26 cellular contexts compared by ENCODE assay signal in the genomic region with DNA sequence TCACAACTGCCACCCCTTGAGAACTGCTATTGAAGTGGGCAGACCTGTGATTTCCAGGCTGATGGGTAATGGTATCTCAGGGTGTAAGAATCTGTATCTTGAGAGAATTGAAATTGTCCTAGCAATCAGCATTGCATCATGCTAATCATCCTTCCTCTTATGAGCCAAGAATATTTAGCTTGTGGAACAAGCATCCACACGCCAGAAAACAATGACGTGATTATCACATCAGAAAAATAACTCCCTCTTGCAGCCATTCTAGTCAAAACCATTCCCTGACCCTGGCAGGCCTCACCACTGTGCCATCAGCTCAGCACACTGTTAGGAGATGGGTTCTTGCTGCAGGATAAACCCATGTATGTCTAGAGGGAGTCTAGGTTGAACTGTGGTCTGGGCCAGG. TPM values are rescaled to one million over a fixed set of nuclear protein-coding genes. Genes with fewer than 3 reads are reported as not detected.
A peak's percentile ranks its signal among the peaks of the same experiment; 100 is the strongest.
DNase-seq lines count a peak whose midpoint lies in the region; ATAC-seq and TF ChIP-seq lines count a peak whose summit lies in the region.
"Had no signal": no experiment of that assay in that cellular context is flagged by ENCODE, and none has a peak within 500 bp of the region (broad histone marks: within the 10 kb centered on the region; RNA-seq: fewer than 3 reads in every experiment).

No MANE protein-coding gene starts in this region.

- intact Hi-C loops in Right ventricle myocardium inferior (cut with DNase I): no loop called here

- no peaks in the 10 kb centered on the region for H3K4me1 Mint-ChIP-seq in CD8-positive, alpha-beta memory T cell
- H3K4me1 Mint-ChIP-seq: CD4-positive, CD25-positive, alpha-beta regulatory T cell had no signal

- no peaks in the 10 kb centered on the region for H3K9me3 Mint-ChIP-seq in activated naive CD4-positive, alpha-beta T cell treated with anti-CD3 and anti-CD28 coated beads, Interleukin-2, amount 50 U/mL, for 72 hours
- no peaks in the 10 kb centered on the region for H3K9me3 Mint-ChIP-seq in CD8-positive, alpha-beta memory T cell
- H3K9me3 Mint-ChIP-seq: CD4-positive, CD25-positive, alpha-beta regulatory T cell had no signal

- no peaks in the 10 kb centered on the region for H3K79me2 ChIP-seq in OCI-LY3 (ENCODE audit: low read length)

- no peak overlapping the region for H3K4me3 Mint-ChIP-seq in CD8-positive, alpha-beta memory T cell
- H3K4me3 Mint-ChIP-seq: CD4-positive, CD25-positive, alpha-beta regulatory T cell had no signal

- H3K4me2 ChIP-seq in OCI-LY3 (ENCODE audit: low read length): no peak overlapping the region
- H3K4me2 ChIP-seq: A549 had no signal

- no peak overlapping the region for H3K9ac ChIP-seq in OCI-LY3 (ENCODE audit: low read length)

- peak overlapping the region; percentile 16; the same call in 1 of the 2 replicates for H2AFZ ChIP-seq in OCI-LY3 (ENCODE audit: low read depth, low read length)

- H3K27ac ChIP-seq in right atrium auricular region: no peak overlapping the region
- H3K27ac ChIP-seq in OCI-LY3 (ENCODE audit: low read length): peak overlapping the region; percentile 96
- peak overlapping the region; percentile 32 for H3K27ac ChIP-seq in epithelial cell of prostate
- no peak overlapping the region for H3K27ac ChIP-seq in CD8-positive, alpha-beta memory T cell (ENCODE audit: low read depth, low read length)
- H3K27ac ChIP-seq: SK-N-MC had no signal

- H3K36me3 ChIP-seq in right atrium auricular region: no peaks in the 10 kb centered on the region
- H3K36me3 ChIP-seq in OCI-LY3 (replicated peaks; ENCODE audit: low read depth, low read length): no peaks in the 10 kb centered on the region
- no peaks in the 10 kb centered on the region for H3K36me3 ChIP-seq in CD8-positive, alpha-beta memory T cell (ENCODE audit: insufficient read depth, low read length)
- H3K36me3 ChIP-seq: BE2C had no signal

- no peaks in the 10 kb centered on the region for H3K36me3 Mint-ChIP-seq in activated naive CD4-positive, alpha-beta T cell treated with anti-CD3 and anti-CD28 coated beads, Interleukin-2, amount 50 U/mL, for 72 hours
- H3K36me3 Mint-ChIP-seq in CD8-positive, alpha-beta memory T cell: peaks cover 0 to 9% (median 0%) of the 10 kb centered on the region in 3 donors

- DNase-seq in Right ventricle myocardium inferior (ENCODE audit: missing footprints): peak; percentile 26
- DNase-seq in right atrium auricular region (ENCODE audit: low spot score): no peak
- DNase-seq in epithelial cell of prostate (ENCODE audit: low read depth, low spot score): no peak
- no peak for DNase-seq in activated naive CD4-positive, alpha-beta T cell treated with anti-CD3 and anti-CD28 coated beads, Interleukin-2, amount 50 U/mL, for 72 hours (ENCODE audit: low spot score in 2 of 2)
- no peak for DNase-seq in DMS53 treated with DMSO at 0.1 percent for 48 hours (lab: John Stamatoyannopoulos, UW; ENCODE audit: unreplicated experiment)
- DNase-seq in CD8-positive, alpha-beta memory T cell: no peak
- DNase-seq: BE2C; Caco-2; CD4-positive, CD25-positive, alpha-beta regulatory T cell; DMS 273 treated with DMSO at 0.1 percent for 48 hours; DND-41; H7; Karpas-422; NCI-H1092 treated with DMSO at 0.1 percent for 48 hours; NCI-H146; NCI-H2029; NCI-H226; NCI-H510A treated with DMSO at 0.1 percent for 48 hours; NCI-H748 treated with DMSO at 0.1 percent for 48 hours; OCI-M1; SHP77 had no signal

- H3K9me3 ChIP-seq in right atrium auricular region: no peaks in the 10 kb centered on the region
- no peaks in the 10 kb centered on the region for H3K9me3 ChIP-seq in OCI-LY3 (ENCODE audit: insufficient read depth, low read length)
- no peaks in the 10 kb centered on the region for H3K9me3 ChIP-seq in CD8-positive, alpha-beta memory T cell (ENCODE audit: low read length)
- H3K9me3 ChIP-seq: A549, BE2C, Caco-2 had no signal

- no peaks in the 10 kb centered on the region for H4K20me1 ChIP-seq in OCI-LY3 (ENCODE audit: insufficient read depth, low read length)

- H3K27me3 Mint-ChIP-seq in CD8-positive, alpha-beta memory T cell: peaks cover 13 to 44% of the 10 kb centered on the region in 2 donors

- no peaks in the 10 kb centered on the region for H3K27me3 ChIP-seq in right atrium auricular region
- no peaks in the 10 kb centered on the region for H3K27me3 ChIP-seq in OCI-LY3 (ENCODE audit: low read depth, low read length)
- peaks cover 15% of the 10 kb centered on the region for H3K27me3 ChIP-seq in CD8-positive, alpha-beta memory T cell (ENCODE audit: insufficient read depth, low read length, poor library complexity, severe bottlenecking)
- H3K27me3 ChIP-seq: BE2C had no signal

- no peak for ATAC-seq in Right ventricle myocardium inferior
- no peak for ATAC-seq in activated naive CD4-positive, alpha-beta T cell treated with anti-CD3 and anti-CD28 coated beads, Interleukin-2, amount 50 U/mL, for 72 hours
- ATAC-seq: A549, GM12878 had no signal

- H3K4me1 ChIP-seq in right atrium auricular region (peaks cover 0 to 7% of the 10 kb centered on the region in 2 donors), OCI-LY3 (ENCODE audit: low read length) (peaks cover 12% of the 10 kb centered on the region)
- no peaks in the 10 kb centered on the region for H3K4me1 ChIP-seq in CD8-positive, alpha-beta memory T cell (ENCODE audit: insufficient read depth, low read length)
- H3K4me1 ChIP-seq: BE2C, Caco-2 had no signal

- POLR2A ChIA-PET in CD8-positive, alpha-beta memory T cell (lab: Charles Lee): no interaction called here

- H3K27ac Mint-ChIP-seq in activated naive CD4-positive, alpha-beta T cell treated with anti-CD3 and anti-CD28 coated beads, Interleukin-2, amount 50 U/mL, for 72 hours: no peak overlapping the region
- H3K27ac Mint-ChIP-seq in CD8-positive, alpha-beta memory T cell: no peak overlapping the region
- H3K27ac Mint-ChIP-seq: CD4-positive, CD25-positive, alpha-beta regulatory T cell had no signal

- CTCF ChIA-PET in CD8-positive, alpha-beta memory T cell (lab: Charles Lee): no interaction called here

- H3K4me3 ChIP-seq in right atrium auricular region (no peak overlapping the region), OCI-LY3 (ENCODE audit: low read length) (no peak overlapping the region)
- H3K4me3 ChIP-seq in CD8-positive, alpha-beta memory T cell (ENCODE audit: low read length): no peak overlapping the region
- H3K4me3 ChIP-seq: A549, GM12878, SK-N-MC had no signal

- TF ChIP-seq CTCF in right atrium auricular region (IDR thresholded peaks at IDR 0.05) (no peak), OCI-LY3 (IDR thresholded peaks at IDR 0.05; ENCODE audit: low read depth, low read length) (no peak)

RNA-seq across cellular contexts. Expression of a gene that starts 6.7 kb away (rescaled TPM):
- total RNA-seq in Right ventricle myocardium inferior (not detected), right atrium auricular region (under 1 TPM in 1 of 2 donors, not detected in 1; 0.37 TPM)
- not detected for total RNA-seq in activated naive CD4-positive, alpha-beta T cell treated with anti-CD3 and anti-CD28 coated beads, Interleukin-2, amount 50 U/mL, for 72 hours
- total RNA-seq in CD8-positive, alpha-beta memory T cell: under 1 TPM in 1 of 2 experiments, not detected in 1; 0.31 TPM
- 0.17 TPM for polyA plus RNA-seq in CD8-positive, alpha-beta memory T cell
- total RNA-seq: H7, MCF 10A had no signal

Comparison
In these comparisons a context has a peak if more than half of its experiments do, and no peak if none do; other contexts are left out.
1. H3K27ac ChIP-seq: peak in OCI-LY3 (single experiment) and epithelial cell of prostate (single experiment); none in right atrium auricular region (0 of 2) and CD8-positive, alpha-beta memory T cell (single experiment).